1 cellular context compared by ENCODE assay signal in the genomic region with DNA sequence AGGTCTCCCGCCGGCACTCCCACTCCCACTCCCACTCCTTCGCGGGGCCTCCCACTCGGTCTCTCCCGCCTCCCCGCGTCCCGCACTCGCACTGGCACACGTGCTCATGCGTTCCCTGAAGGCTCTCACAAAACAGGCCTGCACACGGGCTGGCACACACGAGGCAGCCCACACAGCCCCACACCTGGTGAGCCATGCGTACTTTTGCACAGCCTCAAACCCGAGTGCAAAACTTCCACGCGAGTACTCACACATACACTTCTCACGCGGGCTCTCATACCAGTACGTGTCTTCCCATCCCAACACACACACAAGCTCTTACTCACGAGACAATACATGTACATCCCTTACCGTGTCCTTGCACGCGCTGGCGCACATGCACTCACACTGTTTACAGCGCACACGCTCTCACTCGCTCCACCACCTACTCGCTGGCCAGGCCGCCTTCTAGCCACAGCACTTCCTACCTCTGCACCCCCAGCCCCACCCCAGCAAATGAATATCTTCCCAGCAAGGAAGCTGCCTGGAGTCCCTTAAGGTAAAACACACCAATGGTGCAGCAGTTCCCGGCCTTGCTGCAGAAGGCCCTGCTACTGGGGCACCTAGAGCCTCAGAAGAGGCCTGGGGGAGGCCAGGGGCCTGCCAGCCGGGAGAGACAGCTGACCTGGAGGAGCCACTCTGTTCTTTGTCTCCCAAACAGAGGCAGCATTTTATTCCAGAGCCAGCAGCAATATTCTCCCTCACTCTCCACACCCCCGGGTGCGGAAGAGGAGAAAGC.
TF ChIP-seq lines count a peak whose summit lies in the region.

No MANE protein-coding gene starts in this region.

TF ChIP-seq in K562, 482 proteins besides CTCF, POLR2A, EP300 and RAD21 (continued from another document and continues in another):
- TF ChIP-seq, protein P1, sequence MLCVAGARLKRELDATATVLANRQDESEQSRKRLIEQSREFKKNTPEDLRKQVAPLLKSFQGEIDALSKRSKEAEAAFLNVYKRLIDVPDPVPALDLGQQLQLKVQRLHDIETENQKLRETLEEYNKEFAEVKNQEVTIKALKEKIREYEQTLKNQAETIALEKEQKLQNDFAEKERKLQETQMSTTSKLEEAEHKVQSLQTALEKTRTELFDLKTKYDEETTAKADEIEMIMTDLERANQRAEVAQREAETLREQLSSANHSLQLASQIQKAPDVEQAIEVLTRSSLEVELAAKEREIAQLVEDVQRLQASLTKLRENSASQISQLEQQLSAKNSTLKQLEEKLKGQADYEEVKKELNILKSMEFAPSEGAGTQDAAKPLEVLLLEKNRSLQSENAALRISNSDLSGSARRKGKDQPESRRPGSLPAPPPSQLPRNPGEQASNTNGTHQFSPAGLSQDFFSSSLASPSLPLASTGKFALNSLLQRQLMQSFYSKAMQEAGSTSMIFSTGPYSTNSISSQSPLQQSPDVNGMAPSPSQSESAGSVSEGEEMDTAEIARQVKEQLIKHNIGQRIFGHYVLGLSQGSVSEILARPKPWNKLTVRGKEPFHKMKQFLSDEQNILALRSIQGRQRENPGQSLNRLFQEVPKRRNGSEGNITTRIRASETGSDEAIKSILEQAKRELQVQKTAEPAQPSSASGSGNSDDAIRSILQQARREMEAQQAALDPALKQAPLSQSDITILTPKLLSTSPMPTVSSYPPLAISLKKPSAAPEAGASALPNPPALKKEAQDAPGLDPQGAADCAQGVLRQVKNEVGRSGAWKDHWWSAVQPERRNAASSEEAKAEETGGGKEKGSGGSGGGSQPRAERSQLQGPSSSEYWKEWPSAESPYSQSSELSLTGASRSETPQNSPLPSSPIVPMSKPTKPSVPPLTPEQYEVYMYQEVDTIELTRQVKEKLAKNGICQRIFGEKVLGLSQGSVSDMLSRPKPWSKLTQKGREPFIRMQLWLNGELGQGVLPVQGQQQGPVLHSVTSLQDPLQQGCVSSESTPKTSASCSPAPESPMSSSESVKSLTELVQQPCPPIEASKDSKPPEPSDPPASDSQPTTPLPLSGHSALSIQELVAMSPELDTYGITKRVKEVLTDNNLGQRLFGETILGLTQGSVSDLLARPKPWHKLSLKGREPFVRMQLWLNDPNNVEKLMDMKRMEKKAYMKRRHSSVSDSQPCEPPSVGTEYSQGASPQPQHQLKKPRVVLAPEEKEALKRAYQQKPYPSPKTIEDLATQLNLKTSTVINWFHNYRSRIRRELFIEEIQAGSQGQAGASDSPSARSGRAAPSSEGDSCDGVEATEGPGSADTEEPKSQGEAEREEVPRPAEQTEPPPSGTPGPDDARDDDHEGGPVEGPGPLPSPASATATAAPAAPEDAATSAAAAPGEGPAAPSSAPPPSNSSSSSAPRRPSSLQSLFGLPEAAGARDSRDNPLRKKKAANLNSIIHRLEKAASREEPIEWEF (CRISPR knock-in tag; IDR thresholded peaks at IDR 0.05), result no peak
- TF ChIP-seq TAL1 (IDR thresholded peaks at IDR 0.05) (no peak), CREM (IDR thresholded peaks at IDR 0.05; ENCODE audit: low read depth) (0 out of 2 replicates have a peak, but pooled peaks have one; percentile 39), FOS (IDR thresholded peaks at IDR 0.05; ENCODE audit: extremely low read depth, insufficient read length) (no peak), ELF2 (CRISPR knock-in tag; IDR thresholded peaks at IDR 0.05) (no peak; the same call in 1 of the 2 replicates), PHF8 (IDR thresholded peaks at IDR 0.05; ENCODE audit: borderline replicate concordance, low read length) (peak; percentile 50; the same call in 1 of the 2 replicates), ZNF561 (CRISPR knock-in tag; conservative IDR thresholded peaks at IDR 0.05) (no peak), EGR1 (conservative IDR thresholded peaks at IDR 0.05) (peak; percentile 93), NCOA6 (IDR thresholded peaks at IDR 0.05) (no peak), HDAC6 (IDR thresholded peaks at IDR 0.05; ENCODE audit: low read depth, low read length) (no peak), KDM2B (CRISPR knock-in tag; IDR thresholded peaks at IDR 0.05) (no peak), MTA1 (IDR thresholded peaks at IDR 0.05; ENCODE audit: borderline replicate concordance) (peak; percentile 46; the same call in 1 of the 2 replicates), NFE2 (IDR thresholded peaks at IDR 0.05; ENCODE audit: low read depth) (no peak; the same call in 1 of the 2 replicates), IFI16 (CRISPR knock-in tag; IDR thresholded peaks at IDR 0.05) (no peak), HCFC1 (IDR thresholded peaks at IDR 0.05; ENCODE audit: low read depth, low read length) (no peak), SMARCA5 (IDR thresholded peaks at IDR 0.05) (peak; percentile 75), NR1H2 (CRISPR knock-in tag; IDR thresholded peaks at IDR 0.05) (no peak), ZNF644 (tag; IDR thresholded peaks at IDR 0.05; ENCODE audit: low read depth) (peak; percentile 16; the same call in 1 of the 2 replicates), ZNF24 (IDR thresholded peaks at IDR 0.05) (no peak), ARID1B (IDR thresholded peaks at IDR 0.05) (peak; percentile 39; the same call in 1 of the 2 replicates), TAF7 (tag; IDR thresholded peaks at IDR 0.05) (no peak), FOXK2 (conservative IDR thresholded peaks at IDR 0.05 in 1 of 2, IDR thresholded peaks at IDR 0.05 in 1 of 2; ENCODE audit: low read depth in 2 of 2) (peak; percentile 86 to 89; a peak in 3 of 4 replicates), SAFB (IDR thresholded peaks at IDR 0.05; ENCODE audit: borderline replicate concordance, low read depth, low read length) (peak; percentile 96), HMGN3 (IDR thresholded peaks at IDR 0.05; ENCODE audit: borderline replicate concordance, extremely low read depth, insufficient read length, low read depth, low read length) (peak; percentile 52), POLR2AphosphoS5 (IDR thresholded peaks at IDR 0.05; ENCODE audit: control insufficient read depth, insufficient read depth, low read depth, low read length) (peak; percentile 23; the same call in 1 of the 2 replicates), HNRNPLL (IDR thresholded peaks at IDR 0.05; ENCODE audit: low read depth, low read length, poor library complexity, severe bottlenecking) (no peak), ZNF174 (CRISPR knock-in tag; IDR thresholded peaks at IDR 0.05) (no peak), ZC3H4 (CRISPR knock-in tag; IDR thresholded peaks at IDR 0.05; ENCODE audit: borderline replicate concordance) (0 out of 2 replicates have a peak, but pooled peaks have one; percentile 34), XRCC3 (IDR thresholded peaks at IDR 0.05) (no peak), SIRT6 (IDR thresholded peaks at IDR 0.05; ENCODE audit: low read depth, low read length) (no peak), ZKSCAN1 (IDR thresholded peaks at IDR 0.05; ENCODE audit: low read depth, low read length) (0 out of 2 replicates have a peak, but pooled peaks have one; percentile 7), RCOR1 (IDR thresholded peaks at IDR 0.05; ENCODE audit: borderline replicate concordance in 1 of 2, low read depth in 2 of 2, low read length in 2 of 2) (no peak), RBBP5 (IDR thresholded peaks at IDR 0.05; ENCODE audit: borderline replicate concordance, insufficient read depth, low read length, poor library complexity, severe bottlenecking) (peak; percentile 20)
- TF ChIP-seq, protein P2, sequence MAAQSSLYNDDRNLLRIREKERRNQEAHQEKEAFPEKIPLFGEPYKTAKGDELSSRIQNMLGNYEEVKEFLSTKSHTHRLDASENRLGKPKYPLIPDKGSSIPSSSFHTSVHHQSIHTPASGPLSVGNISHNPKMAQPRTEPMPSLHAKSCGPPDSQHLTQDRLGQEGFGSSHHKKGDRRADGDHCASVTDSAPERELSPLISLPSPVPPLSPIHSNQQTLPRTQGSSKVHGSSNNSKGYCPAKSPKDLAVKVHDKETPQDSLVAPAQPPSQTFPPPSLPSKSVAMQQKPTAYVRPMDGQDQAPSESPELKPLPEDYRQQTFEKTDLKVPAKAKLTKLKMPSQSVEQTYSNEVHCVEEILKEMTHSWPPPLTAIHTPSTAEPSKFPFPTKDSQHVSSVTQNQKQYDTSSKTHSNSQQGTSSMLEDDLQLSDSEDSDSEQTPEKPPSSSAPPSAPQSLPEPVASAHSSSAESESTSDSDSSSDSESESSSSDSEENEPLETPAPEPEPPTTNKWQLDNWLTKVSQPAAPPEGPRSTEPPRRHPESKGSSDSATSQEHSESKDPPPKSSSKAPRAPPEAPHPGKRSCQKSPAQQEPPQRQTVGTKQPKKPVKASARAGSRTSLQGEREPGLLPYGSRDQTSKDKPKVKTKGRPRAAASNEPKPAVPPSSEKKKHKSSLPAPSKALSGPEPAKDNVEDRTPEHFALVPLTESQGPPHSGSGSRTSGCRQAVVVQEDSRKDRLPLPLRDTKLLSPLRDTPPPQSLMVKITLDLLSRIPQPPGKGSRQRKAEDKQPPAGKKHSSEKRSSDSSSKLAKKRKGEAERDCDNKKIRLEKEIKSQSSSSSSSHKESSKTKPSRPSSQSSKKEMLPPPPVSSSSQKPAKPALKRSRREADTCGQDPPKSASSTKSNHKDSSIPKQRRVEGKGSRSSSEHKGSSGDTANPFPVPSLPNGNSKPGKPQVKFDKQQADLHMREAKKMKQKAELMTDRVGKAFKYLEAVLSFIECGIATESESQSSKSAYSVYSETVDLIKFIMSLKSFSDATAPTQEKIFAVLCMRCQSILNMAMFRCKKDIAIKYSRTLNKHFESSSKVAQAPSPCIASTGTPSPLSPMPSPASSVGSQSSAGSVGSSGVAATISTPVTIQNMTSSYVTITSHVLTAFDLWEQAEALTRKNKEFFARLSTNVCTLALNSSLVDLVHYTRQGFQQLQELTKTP (IDR thresholded peaks at IDR 0.05; ENCODE audit: low read depth in 1 of 2, partially characterized antibody in 2 of 2), result peak in 1 of 2 experiments; percentile 62
- TF ChIP-seq, protein P3, sequence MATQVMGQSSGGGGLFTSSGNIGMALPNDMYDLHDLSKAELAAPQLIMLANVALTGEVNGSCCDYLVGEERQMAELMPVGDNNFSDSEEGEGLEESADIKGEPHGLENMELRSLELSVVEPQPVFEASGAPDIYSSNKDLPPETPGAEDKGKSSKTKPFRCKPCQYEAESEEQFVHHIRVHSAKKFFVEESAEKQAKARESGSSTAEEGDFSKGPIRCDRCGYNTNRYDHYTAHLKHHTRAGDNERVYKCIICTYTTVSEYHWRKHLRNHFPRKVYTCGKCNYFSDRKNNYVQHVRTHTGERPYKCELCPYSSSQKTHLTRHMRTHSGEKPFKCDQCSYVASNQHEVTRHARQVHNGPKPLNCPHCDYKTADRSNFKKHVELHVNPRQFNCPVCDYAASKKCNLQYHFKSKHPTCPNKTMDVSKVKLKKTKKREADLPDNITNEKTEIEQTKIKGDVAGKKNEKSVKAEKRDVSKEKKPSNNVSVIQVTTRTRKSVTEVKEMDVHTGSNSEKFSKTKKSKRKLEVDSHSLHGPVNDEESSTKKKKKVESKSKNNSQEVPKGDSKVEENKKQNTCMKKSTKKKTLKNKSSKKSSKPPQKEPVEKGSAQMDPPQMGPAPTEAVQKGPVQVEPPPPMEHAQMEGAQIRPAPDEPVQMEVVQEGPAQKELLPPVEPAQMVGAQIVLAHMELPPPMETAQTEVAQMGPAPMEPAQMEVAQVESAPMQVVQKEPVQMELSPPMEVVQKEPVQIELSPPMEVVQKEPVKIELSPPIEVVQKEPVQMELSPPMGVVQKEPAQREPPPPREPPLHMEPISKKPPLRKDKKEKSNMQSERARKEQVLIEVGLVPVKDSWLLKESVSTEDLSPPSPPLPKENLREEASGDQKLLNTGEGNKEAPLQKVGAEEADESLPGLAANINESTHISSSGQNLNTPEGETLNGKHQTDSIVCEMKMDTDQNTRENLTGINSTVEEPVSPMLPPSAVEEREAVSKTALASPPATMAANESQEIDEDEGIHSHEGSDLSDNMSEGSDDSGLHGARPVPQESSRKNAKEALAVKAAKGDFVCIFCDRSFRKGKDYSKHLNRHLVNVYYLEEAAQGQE (CRISPR knock-in tag; IDR thresholded peaks at IDR 0.05; ENCODE audit: low read depth), result peak; percentile 70; the same call in 1 of the 2 replicates
- TF ChIP-seq, protein P4, sequence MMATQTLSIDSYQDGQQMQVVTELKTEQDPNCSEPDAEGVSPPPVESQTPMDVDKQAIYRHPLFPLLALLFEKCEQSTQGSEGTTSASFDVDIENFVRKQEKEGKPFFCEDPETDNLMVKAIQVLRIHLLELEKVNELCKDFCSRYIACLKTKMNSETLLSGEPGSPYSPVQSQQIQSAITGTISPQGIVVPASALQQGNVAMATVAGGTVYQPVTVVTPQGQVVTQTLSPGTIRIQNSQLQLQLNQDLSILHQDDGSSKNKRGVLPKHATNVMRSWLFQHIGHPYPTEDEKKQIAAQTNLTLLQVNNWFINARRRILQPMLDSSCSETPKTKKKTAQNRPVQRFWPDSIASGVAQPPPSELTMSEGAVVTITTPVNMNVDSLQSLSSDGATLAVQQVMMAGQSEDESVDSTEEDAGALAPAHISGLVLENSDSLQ (IDR thresholded peaks at IDR 0.05), result no peak
- TF ChIP-seq, protein P5, sequence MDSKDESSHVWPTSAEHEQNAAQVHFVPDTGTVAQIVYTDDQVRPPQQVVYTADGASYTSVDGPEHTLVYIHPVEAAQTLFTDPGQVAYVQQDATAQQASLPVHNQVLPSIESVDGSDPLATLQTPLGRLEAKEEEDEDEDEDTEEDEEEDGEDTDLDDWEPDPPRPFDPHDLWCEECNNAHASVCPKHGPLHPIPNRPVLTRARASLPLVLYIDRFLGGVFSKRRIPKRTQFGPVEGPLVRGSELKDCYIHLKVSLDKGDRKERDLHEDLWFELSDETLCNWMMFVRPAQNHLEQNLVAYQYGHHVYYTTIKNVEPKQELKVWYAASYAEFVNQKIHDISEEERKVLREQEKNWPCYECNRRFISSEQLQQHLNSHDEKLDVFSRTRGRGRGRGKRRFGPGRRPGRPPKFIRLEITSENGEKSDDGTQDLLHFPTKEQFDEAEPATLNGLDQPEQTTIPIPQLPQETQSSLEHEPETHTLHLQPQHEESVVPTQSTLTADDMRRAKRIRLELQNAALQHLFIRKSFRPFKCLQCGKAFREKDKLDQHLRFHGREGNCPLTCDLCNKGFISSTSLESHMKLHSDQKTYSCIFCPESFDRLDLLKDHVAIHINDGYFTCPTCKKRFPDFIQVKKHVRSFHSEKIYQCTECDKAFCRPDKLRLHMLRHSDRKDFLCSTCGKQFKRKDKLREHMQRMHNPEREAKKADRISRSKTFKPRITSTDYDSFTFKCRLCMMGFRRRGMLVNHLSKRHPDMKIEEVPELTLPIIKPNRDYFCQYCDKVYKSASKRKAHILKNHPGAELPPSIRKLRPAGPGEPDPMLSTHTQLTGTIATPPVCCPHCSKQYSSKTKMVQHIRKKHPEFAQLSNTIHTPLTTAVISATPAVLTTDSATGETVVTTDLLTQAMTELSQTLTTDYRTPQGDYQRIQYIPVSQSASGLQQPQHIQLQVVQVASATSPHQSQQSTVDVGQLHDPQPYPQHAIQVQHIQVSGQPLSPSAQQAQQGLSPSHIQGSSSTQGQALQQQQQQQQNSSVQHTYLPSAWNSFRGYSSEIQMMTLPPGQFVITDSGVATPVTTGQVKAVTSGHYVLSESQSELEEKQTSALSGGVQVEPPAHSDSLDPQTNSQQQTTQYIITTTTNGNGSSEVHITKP (IDR thresholded peaks at IDR 0.05; ENCODE audit: partially characterized antibody), result no peak
- TF ChIP-seq, protein P6, sequence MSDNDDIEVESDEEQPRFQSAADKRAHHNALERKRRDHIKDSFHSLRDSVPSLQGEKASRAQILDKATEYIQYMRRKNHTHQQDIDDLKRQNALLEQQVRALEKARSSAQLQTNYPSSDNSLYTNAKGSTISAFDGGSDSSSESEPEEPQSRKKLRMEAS (CRISPR knock-in tag; IDR thresholded peaks at IDR 0.05), result peak; percentile 98
